In the genomic region with DNA sequence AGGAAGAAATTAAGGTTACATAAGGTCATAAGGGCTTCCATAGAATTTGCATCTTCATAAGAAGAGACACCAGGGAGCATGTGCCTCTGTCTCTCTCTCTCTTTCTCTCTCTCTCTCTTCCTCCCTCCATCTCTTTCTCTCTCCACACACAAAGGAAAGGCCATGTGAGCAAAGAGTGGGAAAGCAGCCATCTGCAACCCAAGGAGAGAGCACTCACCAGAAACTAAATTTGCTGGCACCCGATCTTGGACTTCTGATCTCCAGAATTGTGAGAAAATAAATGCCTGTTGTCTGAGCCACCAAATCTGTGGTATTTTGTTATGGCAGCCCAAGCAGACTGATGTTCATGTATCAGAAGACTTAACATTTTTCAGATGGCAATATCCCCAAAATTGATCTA, we compare ENCODE assay signal across 34 cellular contexts. TPM values are rescaled to one million over a fixed set of nuclear protein-coding genes. Genes with fewer than 3 reads are reported as not detected.
"Had no signal": no experiment of that assay in that cellular context is flagged by ENCODE, and none has a peak within 500 bp of the region (broad histone marks: within the 10 kb centered on the region; RNA-seq: fewer than 3 reads in every experiment).

No MANE protein-coding gene starts in this region.

- DNase-seq: activated CD4-positive, alpha-beta memory T cell treated with anti-CD3 and anti-CD28 coated beads for 36 hours; activated CD4-positive, alpha-beta T cell treated with anti-CD3 and anti-CD28 coated beads for 36 hours; activated CD4-positive, alpha-beta T cell treated with anti-CD3 and anti-CD28 coated beads, Interleukin-2, amount 10 ng/mL, durations not matched to agents 24 days and 14 days; activated CD4-positive, CD25-positive, alpha-beta regulatory T cell; activated CD4-positive, CD25-positive, alpha-beta regulatory T cell treated with anti-CD3 and anti-CD28 coated beads, Interleukin-2, amount 50 U/mL, for 72 hours; activated CD8-positive, alpha-beta memory T cell treated with anti-CD3 and anti-CD28 coated beads, Interleukin-2, amount 10 ng/mL, durations not matched to agents 7 days and 5 days; activated CD8-positive, alpha-beta memory T cell treated with anti-CD3 and anti-CD28 coated beads, Interleukin-2, amount 50 U/mL, for 4 hours; activated CD8-positive, alpha-beta T cell treated with anti-CD3 and anti-CD28 coated beads, Interleukin-2, amount 10 ng/mL, durations not matched to agents 7 days and 5 days; activated gamma-delta T cell; activated naive CD4-positive, alpha-beta T cell; activated naive CD4-positive, alpha-beta T cell treated with anti-CD3 and anti-CD28 coated beads, Interleukin-2, amount 10 ng/mL, durations not matched to agents 7 days and 5 days; activated naive CD8-positive, alpha-beta T cell treated with anti-CD3 and anti-CD28 coated beads, Interleukin-2, amount 10 ng/mL, durations not matched to agents 7 days and 5 days; activated T-cell treated with anti-CD3 and anti-CD28 coated beads, Interleukin-2, amount 50 U/mL, for 1 hour; activated T-cell treated with anti-CD3 and anti-CD28 coated beads, Interleukin-2, amount 50 U/mL, for 48 hours; central memory CD4-positive, alpha-beta T cell; cerebellar nuclear complex; colonic mucosa; effector CD8-positive, alpha-beta T cell; esophagus squamous epithelium; foreskin melanocyte; T-helper 2 cell had no signal

RNA-seq across cellular contexts. Expression of gene KRTAP5-10, which starts 6.4 kb away (rescaled TPM):
- total RNA-seq: activated CD4-positive, alpha-beta memory T cell treated with anti-CD3 and anti-CD28 coated beads for 36 hours; activated CD4-positive, alpha-beta T cell treated with anti-CD3 and anti-CD28 coated beads for 36 hours; activated CD4-positive, alpha-beta T cell treated with anti-CD3 and anti-CD28 coated beads, Interleukin-2, amount 10 ng/mL, durations not matched to agents 24 days and 14 days; activated CD8-positive, alpha-beta memory T cell treated with anti-CD3 and anti-CD28 coated beads for 36 hours; activated CD8-positive, alpha-beta memory T cell treated with anti-CD3 and anti-CD28 coated beads, Interleukin-2, amount 10 ng/mL, durations not matched to agents 7 days and 5 days; activated CD8-positive, alpha-beta T cell treated with anti-CD3 and anti-CD28 coated beads, Interleukin-2, amount 10 ng/mL, durations not matched to agents 7 days and 5 days; activated naive CD4-positive, alpha-beta T cell treated with anti-CD3 and anti-CD28 coated beads, Interleukin-2, amount 50 U/mL, for 72 hours; activated naive CD8-positive, alpha-beta T cell treated with anti-CD3 and anti-CD28 coated beads, Interleukin-2, amount 10 ng/mL, durations not matched to agents 7 days and 5 days; activated T-helper 1 cell treated with anti-CD3 and anti-CD28 coated beads, Interleukin-12 subunit alpha, Interleukin-12 subunit beta, Interleukin-2, Interleukin-4 antibody, amounts not matched to agents 30 ng/mL and 10 ng/mL and 1 ng/mL, durations not matched to agents 14 hours and 24 hours and 36 hours; activated T-helper 2 cell treated with anti-CD3 and anti-CD28 coated beads, Interferon-gamma antibody, Interleukin-2, Interleukin-4, amounts not matched to agents 10 μg/mL and 5 μg/mL and 100 μg/mL, durations not matched to agents 14 hours and 24 hours and 36 hours; ascending aorta; breast epithelium; cardiac muscle cell; dermis microvascular lymphatic vessel endothelial cell; endothelial cell of umbilical vein; esophagus squamous epithelium; fibroblast of lung; fibroblast of villous mesenchyme; gastroesophageal sphincter; T-helper 1 cell treated with Interleukin-12 subunit alpha and Interleukin-12 subunit beta and Interleukin-4 antibody, amounts not matched to agents 30 ng/mL and 1 ng/mL, for 36 hours had no signal

RNA-seq across cellular contexts. Expression of gene KRTAP5-9, which starts 10.8 kb away (rescaled TPM):
- total RNA-seq: activated CD4-positive, alpha-beta T cell treated with anti-CD3 and anti-CD28 coated beads, Interleukin-2, amount 10 ng/mL, durations not matched to agents 24 days and 14 days; activated CD8-positive, alpha-beta memory T cell treated with anti-CD3 and anti-CD28 coated beads for 36 hours; activated CD8-positive, alpha-beta memory T cell treated with anti-CD3 and anti-CD28 coated beads, Interleukin-2, amount 10 ng/mL, durations not matched to agents 7 days and 5 days; activated CD8-positive, alpha-beta T cell treated with anti-CD3 and anti-CD28 coated beads, Interleukin-2, amount 10 ng/mL, durations not matched to agents 7 days and 5 days; activated naive CD4-positive, alpha-beta T cell treated with anti-CD3 and anti-CD28 coated beads, Interleukin-2, amount 50 U/mL, for 72 hours; activated naive CD8-positive, alpha-beta T cell treated with anti-CD3 and anti-CD28 coated beads, Interleukin-2, amount 10 ng/mL, durations not matched to agents 7 days and 5 days; activated T-helper 1 cell treated with anti-CD3 and anti-CD28 coated beads, Interleukin-12 subunit alpha, Interleukin-12 subunit beta, Interleukin-2, Interleukin-4 antibody, amounts not matched to agents 30 ng/mL and 10 ng/mL and 1 ng/mL, durations not matched to agents 14 hours and 24 hours and 36 hours; activated T-helper 2 cell treated with anti-CD3 and anti-CD28 coated beads, Interferon-gamma antibody, Interleukin-2, Interleukin-4, amounts not matched to agents 10 μg/mL and 5 μg/mL and 100 μg/mL, durations not matched to agents 14 hours and 24 hours and 36 hours; ascending aorta; dermis microvascular lymphatic vessel endothelial cell; endothelial cell of umbilical vein; esophagus squamous epithelium; fibroblast of lung; fibroblast of villous mesenchyme; gastroesophageal sphincter; T-helper 1 cell treated with Interleukin-12 subunit alpha and Interleukin-12 subunit beta and Interleukin-4 antibody, amounts not matched to agents 30 ng/mL and 1 ng/mL, for 36 hours had no signal

RNA-seq across cellular contexts. Expression of gene KRTAP5-8, which starts 21.2 kb away (rescaled TPM):
- total RNA-seq: activated CD4-positive, alpha-beta memory T cell treated with anti-CD3 and anti-CD28 coated beads for 36 hours; activated CD4-positive, alpha-beta T cell treated with anti-CD3 and anti-CD28 coated beads for 36 hours; activated CD4-positive, alpha-beta T cell treated with anti-CD3 and anti-CD28 coated beads, Interleukin-2, amount 10 ng/mL, durations not matched to agents 24 days and 14 days; activated CD8-positive, alpha-beta memory T cell treated with anti-CD3 and anti-CD28 coated beads for 36 hours; activated CD8-positive, alpha-beta memory T cell treated with anti-CD3 and anti-CD28 coated beads, Interleukin-2, amount 10 ng/mL, durations not matched to agents 7 days and 5 days; activated naive CD4-positive, alpha-beta T cell treated with anti-CD3 and anti-CD28 coated beads, Interleukin-2, amount 50 U/mL, for 72 hours; activated naive CD8-positive, alpha-beta T cell treated with anti-CD3 and anti-CD28 coated beads, Interleukin-2, amount 10 ng/mL, durations not matched to agents 7 days and 5 days; activated T-helper 1 cell treated with anti-CD3 and anti-CD28 coated beads, Interleukin-12 subunit alpha, Interleukin-12 subunit beta, Interleukin-2, Interleukin-4 antibody, amounts not matched to agents 30 ng/mL and 10 ng/mL and 1 ng/mL, durations not matched to agents 14 hours and 24 hours and 36 hours; activated T-helper 2 cell treated with anti-CD3 and anti-CD28 coated beads, Interferon-gamma antibody, Interleukin-2, Interleukin-4, amounts not matched to agents 10 μg/mL and 5 μg/mL and 100 μg/mL, durations not matched to agents 14 hours and 24 hours and 36 hours; ascending aorta; cardiac muscle cell; dermis microvascular lymphatic vessel endothelial cell; endothelial cell of umbilical vein; fibroblast of lung; fibroblast of villous mesenchyme had no signal

RNA-seq across cellular contexts. Expression of gene KRTAP5-11, which starts 23.7 kb away (rescaled TPM):
- total RNA-seq: activated CD4-positive, alpha-beta memory T cell treated with anti-CD3 and anti-CD28 coated beads for 36 hours; activated CD4-positive, alpha-beta T cell treated with anti-CD3 and anti-CD28 coated beads for 36 hours; activated CD4-positive, alpha-beta T cell treated with anti-CD3 and anti-CD28 coated beads, Interleukin-2, amount 10 ng/mL, durations not matched to agents 24 days and 14 days; activated CD8-positive, alpha-beta memory T cell treated with anti-CD3 and anti-CD28 coated beads for 36 hours; activated CD8-positive, alpha-beta memory T cell treated with anti-CD3 and anti-CD28 coated beads, Interleukin-2, amount 10 ng/mL, durations not matched to agents 7 days and 5 days; activated CD8-positive, alpha-beta T cell treated with anti-CD3 and anti-CD28 coated beads, Interleukin-2, amount 10 ng/mL, durations not matched to agents 7 days and 5 days; activated naive CD4-positive, alpha-beta T cell treated with anti-CD3 and anti-CD28 coated beads, Interleukin-2, amount 50 U/mL, for 72 hours; activated naive CD8-positive, alpha-beta T cell treated with anti-CD3 and anti-CD28 coated beads, Interleukin-2, amount 10 ng/mL, durations not matched to agents 7 days and 5 days; activated T-helper 1 cell treated with anti-CD3 and anti-CD28 coated beads, Interleukin-12 subunit alpha, Interleukin-12 subunit beta, Interleukin-2, Interleukin-4 antibody, amounts not matched to agents 30 ng/mL and 10 ng/mL and 1 ng/mL, durations not matched to agents 14 hours and 24 hours and 36 hours; activated T-helper 2 cell treated with anti-CD3 and anti-CD28 coated beads, Interferon-gamma antibody, Interleukin-2, Interleukin-4, amounts not matched to agents 10 μg/mL and 5 μg/mL and 100 μg/mL, durations not matched to agents 14 hours and 24 hours and 36 hours; ascending aorta; breast epithelium; cardiac muscle cell; colonic mucosa; dermis microvascular lymphatic vessel endothelial cell; endothelial cell of umbilical vein; esophagus squamous epithelium; fibroblast of lung; fibroblast of villous mesenchyme; gastroesophageal sphincter; T-helper 1 cell treated with Interleukin-12 subunit alpha and Interleukin-12 subunit beta and Interleukin-4 antibody, amounts not matched to agents 30 ng/mL and 1 ng/mL, for 36 hours had no signal

RNA-seq across cellular contexts. Expression of gene KRTAP5-7, which starts 31.9 kb away (rescaled TPM):
- total RNA-seq: activated CD4-positive, alpha-beta memory T cell treated with anti-CD3 and anti-CD28 coated beads for 36 hours; activated CD4-positive, alpha-beta T cell treated with anti-CD3 and anti-CD28 coated beads, Interleukin-2, amount 10 ng/mL, durations not matched to agents 24 days and 14 days; activated CD8-positive, alpha-beta memory T cell treated with anti-CD3 and anti-CD28 coated beads for 36 hours; activated CD8-positive, alpha-beta memory T cell treated with anti-CD3 and anti-CD28 coated beads, Interleukin-2, amount 10 ng/mL, durations not matched to agents 7 days and 5 days; activated CD8-positive, alpha-beta T cell treated with anti-CD3 and anti-CD28 coated beads, Interleukin-2, amount 10 ng/mL, durations not matched to agents 7 days and 5 days; activated naive CD4-positive, alpha-beta T cell treated with anti-CD3 and anti-CD28 coated beads, Interleukin-2, amount 50 U/mL, for 72 hours; activated naive CD8-positive, alpha-beta T cell treated with anti-CD3 and anti-CD28 coated beads, Interleukin-2, amount 10 ng/mL, durations not matched to agents 7 days and 5 days; ascending aorta; cardiac muscle cell; dermis microvascular lymphatic vessel endothelial cell; endothelial cell of umbilical vein; fibroblast of villous mesenchyme; gastroesophageal sphincter had no signal
